Comparison of ENCODE assay signal across 21 cellular contexts in genomic region chr3:189813652-189814245, GRCh38.
"Had no signal": no experiment of that assay in that cellular context is flagged by ENCODE, and none has a peak within 500 bp of the region (broad histone marks: within the 10 kb centered on the region; RNA-seq: fewer than 3 reads in every experiment).

No MANE protein-coding gene starts in this region.

- H3K4me1 Mint-ChIP-seq: activated naive CD4-positive, alpha-beta T cell treated with anti-CD3 and anti-CD28 coated beads, Interleukin-2, amount 50 U/mL, for 24 hours had no signal

- ATAC-seq: left colon, SK-N-SH treated with all-trans-retinoic acid at 6 μM for 48 hours had no signal

- H3K4me1 ChIP-seq: adrenal gland, parathyroid adenoma had no signal

- H3K4me3 ChIP-seq: adrenal gland had no signal

- H3K9me3 Mint-ChIP-seq: activated naive CD4-positive, alpha-beta T cell treated with anti-CD3 and anti-CD28 coated beads, Interleukin-2, amount 50 U/mL, for 24 hours; activated T-helper 2 cell treated with anti-CD3 and anti-CD28 coated beads, Interferon-gamma antibody, Interleukin-2, Interleukin-4, amounts not matched to agents 10 μg/mL and 5 μg/mL and 100 μg/mL, durations not matched to agents 14 hours and 24 hours and 36 hours; type B pancreatic cell had no signal

- H3K27ac ChIP-seq: adrenal gland, neutrophil, parathyroid adenoma had no signal

- H3K27ac Mint-ChIP-seq: activated naive CD4-positive, alpha-beta T cell treated with anti-CD3 and anti-CD28 coated beads, Interleukin-2, amount 50 U/mL, for 24 hours; activated T-helper 2 cell treated with anti-CD3 and anti-CD28 coated beads, Interferon-gamma antibody, Interleukin-2, Interleukin-4, amounts not matched to agents 10 μg/mL and 5 μg/mL and 100 μg/mL, durations not matched to agents 14 hours and 24 hours and 36 hours; type B pancreatic cell had no signal

- H3K27me3 ChIP-seq: adrenal gland, neutrophil had no signal

- H3K36me3 Mint-ChIP-seq: activated naive CD4-positive, alpha-beta T cell treated with anti-CD3 and anti-CD28 coated beads, Interleukin-2, amount 50 U/mL, for 24 hours; type B pancreatic cell had no signal

- H3K36me3 ChIP-seq: adrenal gland, neutrophil had no signal

- DNase-seq: activated CD4-positive, alpha-beta T cell treated with anti-CD3 and anti-CD28 coated beads for 1 hour; activated CD4-positive, alpha-beta T cell treated with anti-CD3 and anti-CD28 coated beads, Interleukin-2, amount 50 U/mL, for 4 hours; activated T-cell treated with anti-CD3 and anti-CD28 coated beads, Interleukin-2, amount 50 U/mL, for 1 hour; adrenal gland; foreskin fibroblast; head of caudate nucleus; left colon; mammary epithelial cell; small intestine; stimulated activated CD4-positive, alpha-beta T cell treated with anti-CD3 and anti-CD28 coated beads, Interleukin-4, amount 100 ng/mL, for 4 hours; stimulated activated CD8-positive, alpha-beta memory T cell treated with anti-CD3 and anti-CD28 coated beads, Interleukin-4, amount 100 ng/mL, for 48 hours; stimulated activated naive CD4-positive, alpha-beta T cell treated with Interleukin-2 at 50 U/mL for 16 hours; substantia nigra; T-helper 1 cell; T1000 had no signal

- H3K27me3 Mint-ChIP-seq: activated naive CD4-positive, alpha-beta T cell treated with anti-CD3 and anti-CD28 coated beads, Interleukin-2, amount 50 U/mL, for 24 hours had no signal

- FAIRE-seq: small intestine had no signal

- H3K9me3 ChIP-seq: adrenal gland, neutrophil had no signal

- H3K4me3 Mint-ChIP-seq: activated naive CD4-positive, alpha-beta T cell treated with anti-CD3 and anti-CD28 coated beads, Interleukin-2, amount 50 U/mL, for 24 hours; type B pancreatic cell had no signal
